ENCODE assay signal across 8 cellular contexts in genomic region chr12:6563448-6564050, GRCh38. TPM values are rescaled to one million over a fixed set of nuclear protein-coding genes. Genes with fewer than 3 reads are reported as not detected.
A peak's percentile ranks its signal among the peaks of the same experiment; 100 is the strongest.
DNase-seq lines count a peak whose midpoint lies in the region; ATAC-seq and TF ChIP-seq lines count a peak whose summit lies in the region.

No MANE protein-coding gene starts in this region.

- no peaks in the 10 kb centered on the region for H3K27me3 ChIP-seq in osteoblast (ENCODE audit: insufficient read depth, low read length)

- peaks cover 42% of the 10 kb centered on the region for H3K79me2 ChIP-seq in osteoblast (ENCODE audit: insufficient read depth, low read length)

- peak; percentile 84 for TF ChIP-seq CTCF in epithelial cell of proximal tubule (conservative IDR thresholded peaks at IDR 0.05; ENCODE audit: low read depth, low read length)
- peak; percentile 89 for TF ChIP-seq CTCF in osteoblast (IDR thresholded peaks at IDR 0.05; ENCODE audit: extremely low read depth, low read depth, low read length)

- H3K4me2 ChIP-seq in osteoblast (ENCODE audit: insufficient read depth, low read length): no peak overlapping the region

- no peak overlapping the region for H2AFZ ChIP-seq in osteoblast (ENCODE audit: low read length)

- H3K36me3 ChIP-seq in osteoblast (ENCODE audit: insufficient read depth, low read length): peaks cover 63% of the 10 kb centered on the region

- no peak for ATAC-seq in HG03354 (IDR thresholded peaks at IDR 0.05; ENCODE audit: poor library complexity, severe bottlenecking, unreplicated experiment)
- no peak for ATAC-seq in HG03571 (IDR thresholded peaks at IDR 0.05; ENCODE audit: unreplicated experiment)

- no peak overlapping the region for H3K27ac ChIP-seq in osteoblast (ENCODE audit: low read depth, low read length)

- no peaks in the 10 kb centered on the region for H3K9me3 ChIP-seq in osteoblast (ENCODE audit: low read depth, low read length)

- no peak overlapping the region for H3K4me3 ChIP-seq in epithelial cell of proximal tubule (ENCODE audit: low read depth, low read length)
- no peak overlapping the region for H3K4me3 ChIP-seq in osteoblast (ENCODE audit: insufficient read depth, low read length)

- H3K4me1 ChIP-seq in osteoblast (ENCODE audit: insufficient read depth, low read length): no peaks in the 10 kb centered on the region

- DNase-seq in NCI-H2107 (lab: John Stamatoyannopoulos, UW) (peak; percentile 26), NCI-H2107 treated with DMSO at 0.1 percent for 48 hours (lab: John Stamatoyannopoulos, UW; ENCODE audit: unreplicated experiment) (no peak), NCI-H526 treated with DMSO at 0.1 percent for 48 hours (lab: John Stamatoyannopoulos, UW) (peak; percentile 7), epithelial cell of proximal tubule (ENCODE audit: low read depth) (no peak), osteoblast (ENCODE audit: insufficient read length, low spot score, missing footprints) (peak; percentile 91)
- peak in 2 of 3 experiments; percentile 59 to 65 for DNase-seq in activated CD8-positive, alpha-beta memory T cell treated with anti-CD3 and anti-CD28 coated beads for 48 hours (ENCODE audit: low read depth in 2 of 3, low spot score in 2 of 3)

- H4K20me1 ChIP-seq in osteoblast (ENCODE audit: insufficient read depth, low read length): peaks cover 7% of the 10 kb centered on the region

RNA-seq across cellular contexts. Expression of gene NOP2, which starts 4.5 kb away (rescaled TPM):
- total RNA-seq in epithelial cell of proximal tubule: 43.2 and 66.0 TPM in 2 replicates
- 18.3 and 21.4 TPM in 2 replicates for total RNA-seq in osteoblast

RNA-seq across cellular contexts. Expression of gene IFFO1, which starts 7.7 kb away (rescaled TPM):
- total RNA-seq in epithelial cell of proximal tubule (7.5 and 11.3 TPM in 2 replicates), osteoblast (12.7 and 13.4 TPM in 2 replicates)

RNA-seq across cellular contexts. Expression of gene GAPDH, which starts 29.2 kb away (rescaled TPM):
- total RNA-seq in epithelial cell of proximal tubule (6,260 and 7,673 TPM in 2 replicates), osteoblast (4,846 and 5,173 TPM in 2 replicates)

RNA-seq across cellular contexts. Expression of gene CHD4, which starts 43.6 kb away (rescaled TPM):
- total RNA-seq in epithelial cell of proximal tubule (242 and 346 TPM in 2 replicates), osteoblast (238 and 259 TPM in 2 replicates)

Comparison
In these comparisons a context has a peak if more than half of its experiments do, and no peak if none do; other contexts are left out.
1. DNase-seq: peak in NCI-H2107 (single experiment), NCI-H526 treated with DMSO at 0.1 percent for 48 hours (single experiment), activated CD8-positive, alpha-beta memory T cell treated with anti-CD3 and anti-CD28 coated beads for 48 hours (2 of 3) and osteoblast (single experiment); none in NCI-H2107 treated with DMSO at 0.1 percent for 48 hours (single experiment) and epithelial cell of proximal tubule (single experiment).